Comparison of ENCODE assay signal across 9 cellular contexts in genomic region chr16:57994778-57995177, GRCh38. TPM values are rescaled to one million over a fixed set of nuclear protein-coding genes. Genes with fewer than 3 reads are reported as not detected.
A peak's percentile ranks its signal among the peaks of the same experiment; 100 is the strongest.
DNase-seq lines count a peak whose midpoint lies in the region; ATAC-seq and TF ChIP-seq lines count a peak whose summit lies in the region.
"Had no signal": no experiment of that assay in that cellular context is flagged by ENCODE, and none has a peak within 500 bp of the region (broad histone marks: within the 10 kb centered on the region; RNA-seq: fewer than 3 reads in every experiment).

No MANE protein-coding gene starts in this region.

- intact Hi-C loops in left cardiac atrium (cut with DNase I) = no loop called here
- intact Hi-C loops in thyroid gland (cut with DNase I) = loop anchor here (10.0 kb wide), 1 partner anchor 190 kb away; the partner anchor contains the start of gene KIFC3

- H2AFZ ChIP-seq in H9 (ENCODE audit: low read length) = no peak overlapping the region

- no peak overlapping the region for H4K8ac ChIP-seq in H9 (replicated peaks; ENCODE audit: insufficient read length, low read depth, low read length)

- H3K27me3 Mint-ChIP-seq in H9 (ENCODE audit: low read depth) = no peaks in the 10 kb centered on the region; the same call in 1 of the 2 replicates
- no peaks in the 10 kb centered on the region for H3K27me3 Mint-ChIP-seq in activated T-cell treated with anti-CD3 and anti-CD28 coated beads, Interleukin-2, amount 50 U/mL, for 24 hours

- H3K79me1 ChIP-seq in H9 (ENCODE audit: insufficient read depth, low read depth, low read length, poor library complexity, severe bottlenecking) = no peaks in the 10 kb centered on the region

- no peak overlapping the region for H3T11ph ChIP-seq in H9 (ENCODE audit: low read length)

- H2BK5ac ChIP-seq in H9 (ENCODE audit: insufficient read length, low read length) = no peak overlapping the region

- H3K9me3 Mint-ChIP-seq in H9 = no peaks in the 10 kb centered on the region
- H3K9me3 Mint-ChIP-seq in activated T-cell treated with anti-CD3 and anti-CD28 coated beads, Interleukin-2, amount 50 U/mL, for 24 hours = no peaks in the 10 kb centered on the region

- H3K27ac ChIP-seq in H9 (ENCODE audit: insufficient read length, low read depth, low read length) (no peak overlapping the region), thyroid gland (peak overlapping the region; percentile 90 to 95 (median 91))

- no peak overlapping the region for H2BK15ac ChIP-seq in H9 (ENCODE audit: low read depth, low read length)

- no peak overlapping the region for H3K9ac ChIP-seq in H9 (ENCODE audit: extremely low read depth, insufficient read length, low read length)

- no CpG with 5 or more reads among the region's 4 CpGs for WGBS in H9 (ENCODE audit: extremely low coverage, insufficient read length, low lambda C conversion rate)
- WGBS in thyroid gland, 2 donors = 34 to 43% methylated on average over 4 of the region's 4 CpGs

- H2BK120ac ChIP-seq in H9 (ENCODE audit: low read depth, low read length, poor library complexity, severe bottlenecking) = no peak overlapping the region

- H2AK5ac ChIP-seq in H9 (ENCODE audit: insufficient read length, low read length) = no peak overlapping the region

- H3K36me3 ChIP-seq in thyroid gland = peaks cover 8 to 10% of the 10 kb centered on the region in 2 donors

- no peaks in the 10 kb centered on the region for H3K79me2 ChIP-seq in H9 (ENCODE audit: insufficient read depth, low read length)

- DNase-seq in ELR (ENCODE audit: low read depth) = peak; percentile 63
- peak; percentile 59 for DNase-seq in H9
- peak; percentile 58 for DNase-seq in NCI-H69 (lab: John Stamatoyannopoulos, UW)
- peak; percentile 47 for DNase-seq in activated T-cell treated with anti-CD3 and anti-CD28 coated beads, Interleukin-2, amount 50 U/mL, for 24 hours
- peak; percentile 70 for DNase-seq in left cardiac atrium
- peak; percentile 58 to 59 for DNase-seq in thyroid gland
- no peak for DNase-seq in superior temporal gyrus (ENCODE audit: extremely low spot score)
- DNase-seq in NCI-H1436 treated with DMSO at 0.1 percent for 48 hours (lab: John Stamatoyannopoulos, UW) = no peak

- H3K4me3 ChIP-seq in thyroid gland (replicated peaks in 1 of 3) = no peak overlapping the region

- H3K27me3 ChIP-seq in H9 (ENCODE audit: insufficient read depth, low read length) = no peaks in the 10 kb centered on the region
- H3K27me3 ChIP-seq in thyroid gland = no peaks in the 10 kb centered on the region

- no peak overlapping the region for H3K18ac ChIP-seq in H9 (ENCODE audit: insufficient read length, low read depth, low read length)

- no peak overlapping the region for H4K5ac ChIP-seq in H9 (ENCODE audit: insufficient read length, low read depth, low read length)

- no peak overlapping the region for H3K56ac ChIP-seq in H9 (ENCODE audit: insufficient read length, low read depth, low read length)

- H2BK12ac ChIP-seq in H9 (ENCODE audit: insufficient read length, low read depth, low read length) = no peak overlapping the region

- no peaks in the 10 kb centered on the region for H4K20me1 ChIP-seq in H9 (ENCODE audit: control insufficient read depth, insufficient read depth, insufficient read length)

- no peak overlapping the region for H2BK20ac ChIP-seq in H9 (ENCODE audit: low read depth, low read length, poor library complexity, severe bottlenecking)

- no peak overlapping the region for H3K4me2 ChIP-seq in H9 (ENCODE audit: insufficient read depth, insufficient read length, low read length)

- H3K4me1 ChIP-seq in H9 (ENCODE audit: insufficient read depth, low read length) (peaks cover 2% of the 10 kb centered on the region; the same call in 1 of the 2 replicates), thyroid gland (peaks cover 70 to 86% of the 10 kb centered on the region in 2 donors)

- ATAC-seq in left cardiac atrium = peak; percentile 29 to 32

- H3K4me1 Mint-ChIP-seq in H9 = peaks cover 17 to 18% of the 10 kb centered on the region in 2 experiments
- H3K4me1 Mint-ChIP-seq in activated T-cell treated with anti-CD3 and anti-CD28 coated beads, Interleukin-2, amount 50 U/mL, for 24 hours (ENCODE audit: low read depth) = peaks cover 53% of the 10 kb centered on the region

- TF ChIP-seq POLR2A in thyroid gland (IDR thresholded peaks at IDR 0.05) = no peak

- peaks cover 3% of the 10 kb centered on the region for H3K23me2 ChIP-seq in H9 (ENCODE audit: insufficient read length, low read depth, low read length, poor library complexity, severe bottlenecking)

- H3K14ac ChIP-seq in H9 (ENCODE audit: insufficient read depth, low read length) = no peak overlapping the region

- no peak overlapping the region for H4K91ac ChIP-seq in H9 (ENCODE audit: insufficient read length, low read depth, low read length)

- H3K4me3 Mint-ChIP-seq in H9 = no peak overlapping the region
- H3K4me3 Mint-ChIP-seq in activated T-cell treated with anti-CD3 and anti-CD28 coated beads, Interleukin-2, amount 50 U/mL, for 24 hours = no peak overlapping the region

- peaks cover 4 to 14% (median 12%) of the 10 kb centered on the region in 3 experiments; a peak in 6 of 7 replicates for H3K36me3 Mint-ChIP-seq in H9 (ENCODE audit: insufficient read depth in 1 of 3, low read depth in 3 of 3)
- H3K36me3 Mint-ChIP-seq in activated T-cell treated with anti-CD3 and anti-CD28 coated beads, Interleukin-2, amount 50 U/mL, for 24 hours (ENCODE audit: low read depth) = peaks cover 32% of the 10 kb centered on the region

- no peak overlapping the region for H3K4ac ChIP-seq in H9 (ENCODE audit: low read depth, low read length)

- H3K23ac ChIP-seq in H9 (ENCODE audit: insufficient read length, low read depth, low read length) = no peak overlapping the region

- no peak overlapping the region for H3K27ac Mint-ChIP-seq in H9
- peak overlapping the region; percentile 59 for H3K27ac Mint-ChIP-seq in activated T-cell treated with anti-CD3 and anti-CD28 coated beads, Interleukin-2, amount 50 U/mL, for 24 hours

- H3K9me3 ChIP-seq in H9 (ENCODE audit: control insufficient read depth, low read depth, low read length) = no peaks in the 10 kb centered on the region
- H3K9me3 ChIP-seq in thyroid gland = no peaks in the 10 kb centered on the region

- TF ChIP-seq CTCF in H9 (conservative IDR thresholded peaks at IDR 0.05) (peak; percentile 63), thyroid gland (IDR thresholded peaks at IDR 0.05) (peak in 3 of 6 experiments; percentile 14 to 28 (median 22))

RNA-seq across cellular contexts. Expression of gene ZNF319, which starts 5.7 kb away (rescaled TPM):
- 5.6 and 6.6 TPM in 2 replicates for total RNA-seq in H9 (2021)
- 1 to 10 TPM; 5.9 to 8.1 TPM for total RNA-seq in left cardiac atrium
- total RNA-seq in thyroid gland = 10 to 100 TPM; 12.1 to 24.0 (median 18.7) TPM

RNA-seq across cellular contexts. Expression of gene USB1, which starts 6.4 kb away (rescaled TPM):
- total RNA-seq in H9 (2021) = 65.0 and 65.6 TPM in 2 replicates
- 10 to 100 TPM; 32.3 to 37.7 TPM for total RNA-seq in left cardiac atrium
- 10 to 100 TPM; 31.4 to 79.0 (median 60.0) TPM for total RNA-seq in thyroid gland

RNA-seq across cellular contexts. Expression of gene CNGB1, which starts 23.9 kb away (rescaled TPM):
- total RNA-seq in H9 (2021) = not detected in 2 replicates
- not detected for total RNA-seq in left cardiac atrium
- under 1 TPM in 1 of 4 donors, not detected in 3; 0.13 TPM for total RNA-seq in thyroid gland
- total RNA-seq: activated CD8-positive, alpha-beta memory T cell treated with anti-CD3 and anti-CD28 coated beads for 36 hours had no signal

RNA-seq across cellular contexts. Expression of gene MMP15, which starts 30.8 kb away (rescaled TPM):
- 32.9 and 33.6 TPM in 2 replicates for total RNA-seq in H9 (2021)
- 10 to 100 TPM; 46.2 to 52.9 TPM for total RNA-seq in left cardiac atrium
- total RNA-seq in thyroid gland = 100 to 1,000 TPM in 1 of 4 donors, 10 to 100 TPM in 3; 36.5 to 105 (median 80.5) TPM

Comparison
In these comparisons a context has a peak if more than half of its experiments do, and no peak if none do; other contexts are left out.
1. DNase-seq: peak in ELR (single experiment), H9 (single experiment), NCI-H69 (single experiment), activated T-cell treated with anti-CD3 and anti-CD28 coated beads, Interleukin-2, amount 50 U/mL, for 24 hours (single experiment), left cardiac atrium (single experiment) and thyroid gland (2 of 2); none in superior temporal gyrus (single experiment) and NCI-H1436 treated with DMSO at 0.1 percent for 48 hours (single experiment).